Comparison of ENCODE assay signal across 8 cellular contexts in genomic region chr4:157045507-157046127, GRCh38. TPM values are rescaled to one million over a fixed set of nuclear protein-coding genes. Genes with fewer than 3 reads are reported as not detected.
A peak's percentile ranks its signal among the peaks of the same experiment; 100 is the strongest.
DNase-seq lines count a peak whose midpoint lies in the region; ATAC-seq, FAIRE-seq and TF ChIP-seq lines count a peak whose summit lies in the region.

No MANE protein-coding gene starts in this region.

- H3K4me1 ChIP-seq in liver (ENCODE audit: control insufficient read depth in 4 of 4, insufficient read depth in 4 of 4, low read length in 3 of 4): no peaks in the 10 kb centered on the region

- WGBS in liver: 17% methylated on average over 2 of the region's 2 CpGs

- H3K27ac ChIP-seq in liver (ENCODE audit: low read depth in 1 of 2, low read length in 2 of 2): no peak overlapping the region

- ATAC-seq in GM18520 (IDR thresholded peaks at IDR 0.05; ENCODE audit: unreplicated experiment) (peak; percentile 60), HG03097 (IDR thresholded peaks at IDR 0.05; ENCODE audit: low FRiP score, unreplicated experiment) (peak; percentile 86)

- no peaks in the 10 kb centered on the region for H3K9me3 ChIP-seq in liver (ENCODE audit: control insufficient read depth in 4 of 4, low read length in 3 of 4)

- peak; percentile 97 to 98 for TF ChIP-seq RAD21 in liver (IDR thresholded peaks at IDR 0.05)

- TF ChIP-seq CTCF in AG09309 (IDR thresholded peaks at IDR 0.05; ENCODE audit: control insufficient read depth, insufficient read depth, low read depth, low read length, missing control alignments) (peak; percentile 84), bronchial epithelial cell (IDR thresholded peaks at IDR 0.05; ENCODE audit: insufficient read depth, low read length, severe bottlenecking) (peak; percentile 84), liver (IDR thresholded peaks at IDR 0.05; ENCODE audit: low read depth, low read length, missing input control) (peak; percentile 89)

- H3K9ac ChIP-seq in liver (ENCODE audit: low read depth in 1 of 2, low read length in 2 of 2): no peak overlapping the region

- H3K27me3 ChIP-seq in bronchial epithelial cell (ENCODE audit: control insufficient read depth, insufficient read depth, low read length) (no peaks in the 10 kb centered on the region), liver (ENCODE audit: control insufficient read depth in 4 of 4, insufficient read depth in 4 of 4, low read length in 3 of 4) (no peaks in the 10 kb centered on the region)

- peak; percentile 81 for FAIRE-seq in bronchial epithelial cell (lab: Jason Lieb, UNC)

- H3K4me3 ChIP-seq in AG09309 (ENCODE audit: control insufficient read depth, low read depth, low read length): no peak overlapping the region
- no peak overlapping the region for H3K4me3 ChIP-seq in bronchial epithelial cell (ENCODE audit: low read depth, low read length)
- no peak overlapping the region for H3K4me3 ChIP-seq in liver (ENCODE audit: low read depth in 1 of 3, low read length in 3 of 3)

- H3K36me3 ChIP-seq in bronchial epithelial cell (ENCODE audit: control insufficient read depth, insufficient read depth, low read length): no peaks in the 10 kb centered on the region
- H3K36me3 ChIP-seq in liver (ENCODE audit: control insufficient read depth in 4 of 4, insufficient read depth in 3 of 4, low read depth in 1 of 4, low read length in 3 of 4): no peaks in the 10 kb centered on the region

- DNase-seq in AG09309 (ENCODE audit: low read depth) (peak; percentile 44), NCI-H446 (lab: John Stamatoyannopoulos, UW) (peak; percentile 53 to 85), bronchial epithelial cell (ENCODE audit: low read depth) (peak; percentile 69), GOT3 (lab: John Stamatoyannopoulos, UW) (no peak)
- no peak for DNase-seq in activated CD4-positive, alpha-beta T cell treated with anti-CD3 and anti-CD28 coated beads, Interleukin-2, amount 50 U/mL, for 48 hours

TF ChIP-seq in liver, 16 proteins besides CTCF, POLR2A, EP300 and RAD21:
- TF ChIP-seq ZBTB33 (IDR thresholded peaks at IDR 0.05) (no peak), YY1 (IDR thresholded peaks at IDR 0.05) (peak; percentile 27)

RNA-seq across cellular contexts. Expression of gene GLRB, which starts 30.3 kb away (rescaled TPM):
- total RNA-seq in bronchial epithelial cell (2.6 and 3.1 TPM in 2 replicates), liver (1 to 10 TPM in 1 of 2 donors, under 1 TPM in 1; 0.92 to 2.9 TPM)
- under 1 TPM; 0.24 to 0.53 TPM for polyA plus RNA-seq in liver

Comparison
In these comparisons a context has a peak if more than half of its experiments do, and no peak if none do; other contexts are left out.
1. DNase-seq: peak in AG09309 (single experiment), NCI-H446 (2 of 2) and bronchial epithelial cell (single experiment); none in GOT3 (single experiment) and activated CD4-positive, alpha-beta T cell treated with anti-CD3 and anti-CD28 coated beads, Interleukin-2, amount 50 U/mL, for 48 hours (0 of 2).
2. Peak in every context shown above with its lines, with median percentiles within 50 percentile points of each other: CTCF ChIP-seq.